Comparison of ENCODE assay signal across 20 cellular contexts in the genomic region with DNA sequence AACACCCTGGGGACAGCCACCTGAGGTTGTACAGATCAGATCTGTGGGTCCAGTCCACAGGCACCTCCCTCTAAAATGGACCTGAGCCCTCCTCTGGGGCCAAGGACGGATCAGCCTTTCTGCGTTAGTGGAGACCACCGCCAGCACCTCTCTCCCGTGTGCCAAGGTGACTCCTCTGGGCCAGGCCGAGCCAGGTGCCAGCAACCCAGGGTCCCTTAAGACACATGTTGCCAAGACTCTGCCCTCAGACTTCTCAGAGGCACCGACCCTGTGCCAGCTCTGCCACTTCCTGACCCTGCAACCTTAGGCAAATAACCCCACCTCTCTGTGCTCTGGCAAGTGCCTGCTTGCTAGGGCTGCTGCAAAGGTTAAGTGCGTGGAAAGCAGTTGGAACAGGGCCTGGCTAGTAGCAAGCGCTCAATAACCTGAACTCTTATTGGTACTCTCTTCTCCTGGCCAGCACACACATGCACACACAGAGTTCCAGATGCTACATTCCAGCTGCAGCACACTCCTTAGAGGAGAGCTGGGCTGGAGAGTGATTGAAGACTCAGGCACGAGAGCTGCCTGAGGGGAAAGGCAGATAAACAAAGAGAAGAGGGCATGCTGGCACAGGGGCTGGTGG.
DNase-seq lines count a peak whose midpoint lies in the region; ATAC-seq, FAIRE-seq and TF ChIP-seq lines count a peak whose summit lies in the region.
"Had no signal": no experiment of that assay in that cellular context is flagged by ENCODE, and none has a peak within 500 bp of the region (broad histone marks: within the 10 kb centered on the region; RNA-seq: fewer than 3 reads in every experiment).

No MANE protein-coding gene starts in this region.

- dilution Hi-C loops in keratinocyte (cut with MboI; ENCODE audit: extremely low pct_ligation_motif_present, low sequenced_read_pairs) = no loop called here

- no peaks in the 10 kb centered on the region for H3K9me3 Mint-ChIP-seq in CD14-positive monocyte
- no peaks in the 10 kb centered on the region for H3K9me3 Mint-ChIP-seq in activated CD8-positive, alpha-beta T cell treated with anti-CD3 and anti-CD28 coated beads, Interleukin-2, amount 10 ng/mL, durations not matched to agents 7 days and 5 days (ENCODE audit: insufficient read depth)
- H3K9me3 Mint-ChIP-seq: activated naive CD4-positive, alpha-beta T cell treated with anti-CD3 and anti-CD28 coated beads, Interleukin-2, amount 50 U/mL, for 24 hours; natural killer cell had no signal

- H4K20me1 ChIP-seq in keratinocyte (ENCODE audit: control insufficient read depth, extremely low read depth, insufficient read depth, low read length) = no peaks in the 10 kb centered on the region

- DNase-seq in CD14-positive monocyte (ENCODE audit: low spot score) (no peak), body of pancreas (no peak), keratinocyte (ENCODE audit: low read depth, low spot score) (no peak), gastrocnemius medialis (no peak), NCI-H1092 treated with DMSO at 0.1 percent for 48 hours (lab: John Stamatoyannopoulos, UW) (no peak), inferior parietal cortex (ENCODE audit: extremely low spot score) (no peak)
- DNase-seq in activated CD8-positive, alpha-beta T cell treated with anti-CD3 and anti-CD28 coated beads, Interleukin-2, amount 10 ng/mL, durations not matched to agents 7 days and 5 days = no peak
- DNase-seq: ACHN; activated CD4-positive, alpha-beta T cell treated with anti-CD3 and anti-CD28 coated beads, Interleukin-2, amount 50 U/mL, for 1 hour; activated T-cell treated with anti-CD3 and anti-CD28 coated beads, Interleukin-2, amount 50 U/mL, for 1 hour; GDM1; natural killer cell; NCI-H1694 treated with DMSO at 0.1 percent for 48 hours; NCI-H510A treated with DMSO at 0.1 percent for 48 hours had no signal

- peak overlapping the region; percentile 81 to 92 (median 90) for H3K27ac ChIP-seq in body of pancreas
- H3K27ac ChIP-seq in keratinocyte (ENCODE audit: control insufficient read depth, insufficient read depth, low read length) = no peak overlapping the region
- peak overlapping the region; percentile 87 to 94 (median 92) for H3K27ac ChIP-seq in gastrocnemius medialis
- H3K27ac ChIP-seq: cardiac muscle cell, hepatocyte, SK-N-MC had no signal

- peak overlapping the region; percentile 16 for H2AFZ ChIP-seq in keratinocyte (ENCODE audit: control insufficient read depth, low read length)
- H2AFZ ChIP-seq: hepatocyte had no signal

- no peaks in the 10 kb centered on the region for H3K9me3 ChIP-seq in body of pancreas
- H3K9me3 ChIP-seq in keratinocyte (ENCODE audit: control insufficient read depth, low read depth, low read length) = no peaks in the 10 kb centered on the region
- no peaks in the 10 kb centered on the region for H3K9me3 ChIP-seq in gastrocnemius medialis

- ATAC-seq in body of pancreas (no peak), gastrocnemius medialis (no peak), GM21619 (IDR thresholded peaks at IDR 0.05; ENCODE audit: unreplicated experiment) (no peak)
- ATAC-seq in activated CD8-positive, alpha-beta T cell treated with anti-CD3 and anti-CD28 coated beads, Interleukin-2, amount 10 ng/mL, durations not matched to agents 7 days and 5 days = no peak
- ATAC-seq: natural killer cell had no signal

- 32 to 42% methylated on average over 8 to 9 of the region's 9 CpGs for WGBS in body of pancreas, 2 donors

- peaks cover 27% of the 10 kb centered on the region for H3K4me1 Mint-ChIP-seq in CD14-positive monocyte
- peaks cover 2% of the 10 kb centered on the region for H3K4me1 Mint-ChIP-seq in activated CD8-positive, alpha-beta T cell treated with anti-CD3 and anti-CD28 coated beads, Interleukin-2, amount 10 ng/mL, durations not matched to agents 7 days and 5 days (ENCODE audit: low read depth)
- H3K4me1 Mint-ChIP-seq: activated naive CD4-positive, alpha-beta T cell treated with anti-CD3 and anti-CD28 coated beads, Interleukin-2, amount 50 U/mL, for 24 hours had no signal

- peak overlapping the region in 4 of 7 donors; percentile 13 to 69 (median 55) for H3K27ac Mint-ChIP-seq in CD14-positive monocyte
- H3K27ac Mint-ChIP-seq in activated CD8-positive, alpha-beta T cell treated with anti-CD3 and anti-CD28 coated beads, Interleukin-2, amount 10 ng/mL, durations not matched to agents 7 days and 5 days = no peak overlapping the region
- H3K27ac Mint-ChIP-seq: activated naive CD4-positive, alpha-beta T cell treated with anti-CD3 and anti-CD28 coated beads, Interleukin-2, amount 50 U/mL, for 24 hours; natural killer cell had no signal

- peak; percentile 96 for FAIRE-seq in keratinocyte (lab: Jason Lieb, UNC)
- FAIRE-seq: endothelial cell of umbilical vein had no signal

- TF ChIP-seq CTCF in CD14-positive monocyte (IDR thresholded peaks at IDR 0.05) = no peak
- no peak for TF ChIP-seq CTCF in body of pancreas (IDR thresholded peaks at IDR 0.05)
- no peak for TF ChIP-seq CTCF in keratinocyte (optimal IDR thresholded peaks at IDR 0.05 in 1 of 3, IDR thresholded peaks at IDR 0.05 in 1 of 3, conservative IDR thresholded peaks at IDR 0.05 in 1 of 3; ENCODE audit: extremely low read depth in 1 of 3, insufficient read depth in 2 of 3, low read length in 3 of 3)
- TF ChIP-seq CTCF in gastrocnemius medialis (IDR thresholded peaks at IDR 0.05 in 4 of 5, conservative IDR thresholded peaks at IDR 0.05 in 1 of 5) = no peak

- no peak overlapping the region for H3K4me3 Mint-ChIP-seq in CD14-positive monocyte
- no peak overlapping the region for H3K4me3 Mint-ChIP-seq in activated CD8-positive, alpha-beta T cell treated with anti-CD3 and anti-CD28 coated beads, Interleukin-2, amount 10 ng/mL, durations not matched to agents 7 days and 5 days
- H3K4me3 Mint-ChIP-seq: activated naive CD4-positive, alpha-beta T cell treated with anti-CD3 and anti-CD28 coated beads, Interleukin-2, amount 50 U/mL, for 24 hours; natural killer cell had no signal

- POLR2A ChIA-PET in activated CD8-positive, alpha-beta T cell treated with anti-CD3 and anti-CD28 coated beads, Interleukin-2, amount 10 ng/mL, durations not matched to agents 7 days and 5 days (lab: Charles Lee) = no interaction called here

- in situ Hi-C loops in gastrocnemius medialis (cut with MboI; ENCODE audit: low sequenced_read_pairs in 4 of 4) = loop anchor here in 1 of 4 donors (10.0 kb wide), 1 partner anchor 88 kb away; no protein-coding TSS in a partner anchor

- no peaks in the 10 kb centered on the region for H3K79me2 ChIP-seq in keratinocyte (ENCODE audit: control insufficient read depth, insufficient read depth, low read length)

- H3K4me1 ChIP-seq in body of pancreas = peaks cover 54% of the 10 kb centered on the region
- H3K4me1 ChIP-seq in keratinocyte (ENCODE audit: control insufficient read depth, extremely low read depth, insufficient read depth, low read length) = peaks cover 22% of the 10 kb centered on the region
- H3K4me1 ChIP-seq in gastrocnemius medialis = peaks cover 52 to 54% of the 10 kb centered on the region in 2 donors

- TF ChIP-seq POLR2A in body of pancreas (IDR thresholded peaks at IDR 0.05) (no peak), gastrocnemius medialis (IDR thresholded peaks at IDR 0.05) (no peak)

- H3K4me3 ChIP-seq in body of pancreas = no peak overlapping the region
- no peak overlapping the region for H3K4me3 ChIP-seq in keratinocyte (ENCODE audit: control insufficient read depth in 2 of 3, extremely low read depth in 1 of 3, insufficient read depth in 2 of 3, low read depth in 1 of 3, low read length in 3 of 3)
- H3K4me3 ChIP-seq in gastrocnemius medialis = no peak overlapping the region
- H3K4me3 ChIP-seq: cardiac muscle cell, hepatocyte, SK-N-MC had no signal

- H3K4me2 ChIP-seq in keratinocyte (ENCODE audit: control insufficient read depth, extremely low read depth, insufficient read depth, low read depth, low read length) = peak overlapping the region; percentile 49
- H3K4me2 ChIP-seq: hepatocyte had no signal

- H3K9me1 ChIP-seq in keratinocyte (ENCODE audit: control insufficient read depth, extremely low read depth, insufficient read depth, low read length) = peaks cover 4% of the 10 kb centered on the region

- peaks cover 0 to 2% (median 0%) of the 10 kb centered on the region in 3 donors for H3K27me3 Mint-ChIP-seq in CD14-positive monocyte (ENCODE audit: low read depth in 3 of 3)
- no peaks in the 10 kb centered on the region for H3K27me3 Mint-ChIP-seq in activated CD8-positive, alpha-beta T cell treated with anti-CD3 and anti-CD28 coated beads, Interleukin-2, amount 10 ng/mL, durations not matched to agents 7 days and 5 days (ENCODE audit: low read depth)
- H3K27me3 Mint-ChIP-seq: activated naive CD4-positive, alpha-beta T cell treated with anti-CD3 and anti-CD28 coated beads, Interleukin-2, amount 50 U/mL, for 24 hours had no signal

- no peak overlapping the region for H3K9ac ChIP-seq in keratinocyte (ENCODE audit: control insufficient read depth, extremely low read depth, insufficient read depth, low read length)

- CTCF ChIA-PET in activated CD8-positive, alpha-beta T cell treated with anti-CD3 and anti-CD28 coated beads, Interleukin-2, amount 10 ng/mL, durations not matched to agents 7 days and 5 days (lab: Charles Lee) = no interaction called here

- H3K36me3 Mint-ChIP-seq in CD14-positive monocyte = peaks cover 25 to 35% of the 10 kb centered on the region in 2 donors
- no peaks in the 10 kb centered on the region for H3K36me3 Mint-ChIP-seq in activated CD8-positive, alpha-beta T cell treated with anti-CD3 and anti-CD28 coated beads, Interleukin-2, amount 10 ng/mL, durations not matched to agents 7 days and 5 days (ENCODE audit: low read depth)
- H3K36me3 Mint-ChIP-seq: activated naive CD4-positive, alpha-beta T cell treated with anti-CD3 and anti-CD28 coated beads, Interleukin-2, amount 50 U/mL, for 24 hours; natural killer cell had no signal

- peaks cover 0 to 33% of the 10 kb centered on the region in 2 donors for H3K36me3 ChIP-seq in body of pancreas (replicated peaks in 1 of 2; ENCODE audit: insufficient read depth in 1 of 2, low read depth in 2 of 2)
- H3K36me3 ChIP-seq in keratinocyte (ENCODE audit: control insufficient read depth in 2 of 2, extremely low read depth in 1 of 2, insufficient read depth in 2 of 2, low read length in 2 of 2) = no peaks in the 10 kb centered on the region
- peaks cover 0 to 50% of the 10 kb centered on the region in 2 donors for H3K36me3 ChIP-seq in gastrocnemius medialis
- H3K36me3 ChIP-seq: cardiac muscle cell had no signal

- intact Hi-C loops in CD14-positive monocyte (cut with micrococcal nuclease) = loop anchor here in 1 of 2 donors (5.0 to 10.0 kb wide), 2 partner anchors 35 to 88 kb away; no protein-coding TSS in a partner anchor
- intact Hi-C loops in body of pancreas (cut with DNase I) = loop anchor here (5.0 kb wide), 1 partner anchor 85 kb away; no protein-coding TSS in a partner anchor
- intact Hi-C loops in gastrocnemius medialis (cut with DNase I; ENCODE audit: low total_unique reads) = no loop called here

- H3K27me3 ChIP-seq in body of pancreas = no peaks in the 10 kb centered on the region
- no peaks in the 10 kb centered on the region for H3K27me3 ChIP-seq in keratinocyte (ENCODE audit: control insufficient read depth, extremely low read depth, insufficient read depth, low read length)
- H3K27me3 ChIP-seq in gastrocnemius medialis = no peaks in the 10 kb centered on the region
- H3K27me3 ChIP-seq: cardiac muscle cell, hepatocyte had no signal
